In genomic region chr2:12317853-12318426, GRCh38 we compare ENCODE assay signal across 13 cellular contexts.
DNase-seq lines count a peak whose midpoint lies in the region; ATAC-seq and TF ChIP-seq lines count a peak whose summit lies in the region.
"Had no signal": no experiment of that assay in that cellular context is flagged by ENCODE, and none has a peak within 500 bp of the region (broad histone marks: within the 10 kb centered on the region; RNA-seq: fewer than 3 reads in every experiment).

No MANE protein-coding gene starts in this region.

- 0 out of 2 replicates have a peak, but pooled peaks cover 5% of the 10 kb centered on the region for H3K9me3 ChIP-seq in Panc1 (ENCODE audit: control insufficient read depth, insufficient read depth, low read depth, low read length)

- CTCF ChIA-PET in Panc1 (lab: Charles Lee) = interaction anchor here (1.7 kb wide), 1 partner anchor 398 kb away, joined by 7 read pairs; no protein-coding TSS in a partner anchor

- H3K4me1 ChIP-seq in Panc1 (ENCODE audit: control insufficient read depth, insufficient read depth, low read length) = peaks cover 11% of the 10 kb centered on the region

- peak overlapping the region in 1 of 2 experiments; percentile 24; a peak in 1 of 4 replicates for H3K4me3 ChIP-seq in Panc1 (ENCODE audit: low read depth in 2 of 2, low read length in 2 of 2)

- no TSS peak for BruUV-seq in Panc1 (replicated peaks; lab: Mats Ljungman, UMichigan)

- POLR2A ChIA-PET in Panc1 (lab: Charles Lee) = no interaction called here

- in situ Hi-C loops in Panc1 (cut with HindIII; ENCODE audit: low pct_unique_long_range_greater_than_20kb, low sequenced_read_pairs) = no loop called here

- no peaks in the 10 kb centered on the region for H3K27me3 ChIP-seq in Panc1 (ENCODE audit: control insufficient read depth, insufficient read depth, low read length)

- H3K27ac ChIP-seq in Panc1 (ENCODE audit: low read length) (peak overlapping the region; percentile 97), epithelial cell of prostate (peak overlapping the region; percentile 87)

- intact Hi-C loops in Panc1 (cut with micrococcal nuclease; ENCODE audit: unreplicated experiment) = loop anchor here (5.0 to 10.0 kb wide), 2 partner anchors 399 to 483 kb away; partner anchors contain the start of gene TRIB2

- no peaks in the 10 kb centered on the region for H3K36me3 ChIP-seq in Panc1 (ENCODE audit: control insufficient read depth, insufficient read depth, low read length)

- ATAC-seq in Panc1 = peak; percentile 75
- ATAC-seq in GM18907 (IDR thresholded peaks at IDR 0.05; ENCODE audit: unreplicated experiment) = no peak
- ATAC-seq: activated T-cell treated with anti-CD3 and anti-CD28 coated beads, Interleukin-2, amount 50 U/mL, for 72 hours; CD8-positive, alpha-beta T cell; T-helper 17 cell had no signal

- TF ChIP-seq CTCF in Panc1 (IDR thresholded peaks at IDR 0.05) = peak; percentile 15; the same call in 1 of the 2 replicates

- DNase-seq in AG08395 (ENCODE audit: low spot score) (peak; percentile 86), Panc1 (ENCODE audit: low read depth, low spot score) (no peak), epithelial cell of prostate (ENCODE audit: low read depth, low spot score) (peak; percentile 73), myocyte (ENCODE audit: low read depth) (peak; percentile 69), iPS-NIHi11 (ENCODE audit: low spot score) (no peak), NCI-H1092 (lab: John Stamatoyannopoulos, UW) (no peak), activated gamma-delta T cell treated with Interleukin-2 at 50 U/mL for 16 hours (no peak)
- DNase-seq: activated T-cell treated with anti-CD3 and anti-CD28 coated beads, Interleukin-2, amount 50 U/mL, for 72 hours; CD8-positive, alpha-beta T cell; effector CD8-positive, alpha-beta T cell; NCI-H524 treated with DMSO at 0.1 percent for 48 hours; T-helper 17 cell had no signal

Comparison
In these comparisons a context has a peak if more than half of its experiments do, and no peak if none do; other contexts are left out.
1. DNase-seq: peak in AG08395 (single experiment), epithelial cell of prostate (single experiment) and myocyte (single experiment); none in Panc1 (single experiment), iPS-NIHi11 (single experiment), NCI-H1092 (single experiment) and activated gamma-delta T cell treated with Interleukin-2 at 50 U/mL for 16 hours (single experiment).